8 cellular contexts compared by ENCODE assay signal in the genomic region with DNA sequence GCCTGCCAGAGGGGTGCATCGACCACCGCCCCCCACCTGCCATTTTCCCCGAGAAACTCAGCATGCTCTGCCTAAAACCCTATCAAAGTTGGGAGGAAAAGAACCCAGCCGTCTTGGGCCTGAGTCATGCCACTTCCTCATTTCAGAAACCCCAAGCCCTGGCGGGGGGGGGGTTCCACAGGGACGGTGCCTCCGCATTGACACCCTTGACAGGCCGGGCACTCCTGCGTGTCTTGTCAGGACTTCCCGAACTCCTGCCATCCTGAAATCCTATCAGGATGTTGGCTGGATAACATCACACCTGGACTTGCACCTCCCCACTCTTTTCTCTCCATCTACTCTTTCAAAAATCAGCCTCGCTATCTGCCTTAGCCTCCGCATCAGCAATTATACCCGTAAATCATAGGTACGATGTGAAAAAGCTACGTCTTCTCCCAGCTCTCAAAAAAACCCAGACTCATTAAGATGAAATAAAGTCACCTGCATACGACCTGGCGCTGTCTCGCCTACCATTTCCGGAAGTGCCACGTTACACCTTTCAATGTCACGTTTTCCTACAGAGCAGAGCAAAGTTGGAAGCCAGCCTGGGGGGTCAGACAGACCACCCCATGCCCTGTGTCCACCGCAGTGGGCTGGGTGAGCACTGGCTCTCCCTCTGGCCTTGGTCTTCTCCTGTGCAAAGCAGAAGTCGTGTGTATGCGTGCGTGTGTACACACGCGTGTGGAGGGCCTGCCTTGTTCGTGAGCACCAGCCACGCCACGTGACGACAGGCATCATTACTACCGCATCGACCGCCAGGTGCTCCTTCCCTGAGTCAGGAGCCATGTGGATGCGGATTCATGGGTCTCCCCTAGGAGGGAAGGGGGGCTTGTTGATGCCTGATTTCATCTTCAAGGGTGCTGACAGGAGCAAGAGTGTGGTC.
DNase-seq lines count a peak whose midpoint lies in the region; ATAC-seq and TF ChIP-seq lines count a peak whose summit lies in the region.

No MANE protein-coding gene starts in this region.

- H3K27ac Mint-ChIP-seq in GM23338, result peak overlapping the region; percentile 56; the same call in 1 of the 2 replicates
- H3K27ac Mint-ChIP-seq in activated T-cell treated with anti-CD3 and anti-CD28 coated beads, Interleukin-2, amount 50 U/mL, for 24 hours, result peak overlapping the region; percentile 82

- H3K4me2 ChIP-seq in GM23338, result no peak overlapping the region

- TF ChIP-seq CTCF in GM23338 (conservative IDR thresholded peaks at IDR 0.05; ENCODE audit: low read depth in 2 of 2) (no peak), gastrocnemius medialis (IDR thresholded peaks at IDR 0.05 in 4 of 5, conservative IDR thresholded peaks at IDR 0.05 in 1 of 5) (no peak)

- peaks cover 4% of the 10 kb centered on the region; the same call in 1 of the 2 replicates for H3K79me2 ChIP-seq in GM23338 (replicated peaks; ENCODE audit: insufficient read depth)

- no peak for TF ChIP-seq POLR2A in gastrocnemius medialis (IDR thresholded peaks at IDR 0.05)

- H3K36me3 ChIP-seq in GM23338 (ENCODE audit: insufficient read depth) (no peaks in the 10 kb centered on the region), gastrocnemius medialis (no peaks in the 10 kb centered on the region)

- H3K4me3 Mint-ChIP-seq in GM23338, result no peak overlapping the region
- peak overlapping the region; percentile 37 for H3K4me3 Mint-ChIP-seq in activated T-cell treated with anti-CD3 and anti-CD28 coated beads, Interleukin-2, amount 50 U/mL, for 24 hours

- peaks cover 14% of the 10 kb centered on the region for H3K27me3 Mint-ChIP-seq in GM23338 (ENCODE audit: insufficient read depth, low read depth, poor library complexity)
- H3K27me3 Mint-ChIP-seq in activated T-cell treated with anti-CD3 and anti-CD28 coated beads, Interleukin-2, amount 50 U/mL, for 24 hours, result no peaks in the 10 kb centered on the region

- H3K9me2 ChIP-seq in GM23338 (ENCODE audit: insufficient read depth), result no peaks in the 10 kb centered on the region

- DNase-seq in DMS79 (lab: John Stamatoyannopoulos, UW) (peak; percentile 26), GM23338 (ENCODE audit: low spot score) (no peak), NOMO-1 treated with dmso at 0.1 percent for 144 hours (lab: John Stamatoyannopoulos, UW; ENCODE audit: unreplicated experiment) (peak; percentile 71), germinal center (ENCODE audit: low spot score) (peak; percentile 82), gastrocnemius medialis (no peak), NCI-H345 (lab: John Stamatoyannopoulos, UW) (no peak)
- DNase-seq in activated T-cell treated with anti-CD3 and anti-CD28 coated beads, Interleukin-2, amount 50 U/mL, for 24 hours, result peak; percentile 70

- H4K20me1 ChIP-seq in GM23338 (replicated peaks; ENCODE audit: insufficient read depth), result peaks cover 3% of the 10 kb centered on the region; the same call in 1 of the 2 replicates

- no peaks in the 10 kb centered on the region for H3F3A ChIP-seq in GM23338 (replicated peaks; ENCODE audit: low read depth)

- in situ Hi-C loops in gastrocnemius medialis (cut with MboI; ENCODE audit: low sequenced_read_pairs in 4 of 4), result loop anchor here in 1 of 4 donors (25.0 kb wide), 1 partner anchor 121 kb away; no protein-coding TSS in a partner anchor

- H3K4me1 ChIP-seq in GM23338 (ENCODE audit: insufficient read depth) (no peaks in the 10 kb centered on the region), gastrocnemius medialis (peaks cover 60 to 68% of the 10 kb centered on the region in 2 donors)

- H3K27ac ChIP-seq in GM23338 (ENCODE audit: low read depth) (peak overlapping the region; percentile 26; the same call in 1 of the 2 replicates), gastrocnemius medialis (peak overlapping the region; percentile 93 to 98 (median 96))

- H2AFZ ChIP-seq in GM23338, result no peak overlapping the region

- H3K9me3 ChIP-seq in gastrocnemius medialis, result no peaks in the 10 kb centered on the region

- H3K9me3 Mint-ChIP-seq in GM23338, result peaks cover 2% of the 10 kb centered on the region; the same call in 2 of the 3 replicates
- H3K9me3 Mint-ChIP-seq in activated T-cell treated with anti-CD3 and anti-CD28 coated beads, Interleukin-2, amount 50 U/mL, for 24 hours, result no peaks in the 10 kb centered on the region

- H3K4me1 Mint-ChIP-seq in GM23338, result peaks cover 13% of the 10 kb centered on the region; the same call in 2 of the 3 replicates
- H3K4me1 Mint-ChIP-seq in activated T-cell treated with anti-CD3 and anti-CD28 coated beads, Interleukin-2, amount 50 U/mL, for 24 hours (ENCODE audit: low read depth), result peaks cover 52% of the 10 kb centered on the region

- intact Hi-C loops in gastrocnemius medialis (cut with DNase I; ENCODE audit: low total_unique reads), result loop anchor here (10.0 kb wide), 1 partner anchor 523 kb away; the partner anchor contains the start of gene UBC

- ATAC-seq in GM23338 (no peak), gastrocnemius medialis (no peak), HG02870 (IDR thresholded peaks at IDR 0.05; ENCODE audit: unreplicated experiment) (no peak)

- H3K27me3 ChIP-seq in GM23338 (ENCODE audit: insufficient read depth), result no peaks in the 10 kb centered on the region
- H3K27me3 ChIP-seq in gastrocnemius medialis, result no peaks in the 10 kb centered on the region

- H3K4me3 ChIP-seq in GM23338, result no peak overlapping the region
- H3K4me3 ChIP-seq in gastrocnemius medialis, result no peak overlapping the region

- H3K36me3 Mint-ChIP-seq in GM23338 (ENCODE audit: low read depth), result peaks cover 19% of the 10 kb centered on the region
- peaks cover 41% of the 10 kb centered on the region for H3K36me3 Mint-ChIP-seq in activated T-cell treated with anti-CD3 and anti-CD28 coated beads, Interleukin-2, amount 50 U/mL, for 24 hours (ENCODE audit: low read depth)

TF ChIP-seq in GM23338, 12 proteins besides CTCF, POLR2A, EP300 and RAD21 (continues in another document):
- TF ChIP-seq, protein P1, sequence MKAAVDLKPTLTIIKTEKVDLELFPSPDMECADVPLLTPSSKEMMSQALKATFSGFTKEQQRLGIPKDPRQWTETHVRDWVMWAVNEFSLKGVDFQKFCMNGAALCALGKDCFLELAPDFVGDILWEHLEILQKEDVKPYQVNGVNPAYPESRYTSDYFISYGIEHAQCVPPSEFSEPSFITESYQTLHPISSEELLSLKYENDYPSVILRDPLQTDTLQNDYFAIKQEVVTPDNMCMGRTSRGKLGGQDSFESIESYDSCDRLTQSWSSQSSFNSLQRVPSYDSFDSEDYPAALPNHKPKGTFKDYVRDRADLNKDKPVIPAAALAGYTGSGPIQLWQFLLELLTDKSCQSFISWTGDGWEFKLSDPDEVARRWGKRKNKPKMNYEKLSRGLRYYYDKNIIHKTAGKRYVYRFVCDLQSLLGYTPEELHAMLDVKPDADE (IDR thresholded peaks at IDR 0.05), result no peak
- TF ChIP-seq ZNF331 (CRISPR knock-in tag; IDR thresholded peaks at IDR 0.05; ENCODE audit: low read depth) (no peak), JUNB (IDR thresholded peaks at IDR 0.05; ENCODE audit: unreplicated experiment) (no peak), STAT1 (IDR thresholded peaks at IDR 0.05; ENCODE audit: unreplicated experiment) (no peak)

Comparison
In these comparisons a context has a peak if more than half of its experiments do, and no peak if none do; other contexts are left out.
1. DNase-seq: peak in DMS79 (single experiment), NOMO-1 treated with dmso at 0.1 percent for 144 hours (single experiment), activated T-cell treated with anti-CD3 and anti-CD28 coated beads, Interleukin-2, amount 50 U/mL, for 24 hours (single experiment) and germinal center (single experiment); none in GM23338 (single experiment), gastrocnemius medialis (0 of 2) and NCI-H345 (single experiment).